ENCODE assay signal across 10 cellular contexts in the genomic region with DNA sequence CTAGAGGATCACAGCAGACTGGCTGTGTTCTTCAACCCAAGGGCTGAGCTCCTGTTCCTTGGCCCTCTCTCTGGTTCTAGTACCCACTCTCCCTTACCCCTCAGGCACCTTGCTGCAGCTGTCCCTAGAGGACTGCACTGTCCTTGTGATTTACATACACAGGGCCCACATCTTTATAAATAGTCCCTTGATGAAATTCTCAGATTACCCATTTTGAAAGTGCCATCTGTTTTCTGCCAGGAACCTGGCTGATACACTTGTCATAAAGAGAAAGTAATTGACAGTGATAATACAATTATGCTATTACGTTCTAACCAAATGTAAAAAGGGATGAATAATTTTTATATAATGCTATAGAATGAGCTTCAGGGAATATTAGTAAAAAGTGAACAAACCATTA. TPM values are rescaled to one million over a fixed set of nuclear protein-coding genes. Genes with fewer than 3 reads are reported as not detected.
DNase-seq lines count a peak whose midpoint lies in the region; ATAC-seq and TF ChIP-seq lines count a peak whose summit lies in the region.
"Had no signal": no experiment of that assay in that cellular context is flagged by ENCODE, and none has a peak within 500 bp of the region (broad histone marks: within the 10 kb centered on the region; RNA-seq: fewer than 3 reads in every experiment).

No MANE protein-coding gene starts in this region.

- no peak overlapping the region for H3K27ac Mint-ChIP-seq in activated CD4-positive, alpha-beta memory T cell treated with anti-CD3 and anti-CD28 coated beads for 36 hours
- H3K27ac Mint-ChIP-seq: CD4-positive, CD25-positive, alpha-beta regulatory T cell had no signal

- no peak for TF ChIP-seq EP300 in transverse colon (IDR thresholded peaks at IDR 0.05; ENCODE audit: low read depth)

- DNase-seq in GM12865 (ENCODE audit: low read depth) (peak; percentile 87), SK-N-DZ (ENCODE audit: low spot score) (peak; percentile 92), prostate gland (ENCODE audit: low spot score) (no peak), transverse colon (no peak)
- no peak for DNase-seq in activated CD4-positive, alpha-beta T cell treated with anti-CD3 and anti-CD28 coated beads, Interleukin-2, amount 50 U/mL, for 48 hours
- no peak for DNase-seq in activated CD4-positive, alpha-beta memory T cell treated with anti-CD3 and anti-CD28 coated beads for 36 hours
- DNase-seq: CD4-positive, CD25-positive, alpha-beta regulatory T cell; stimulated activated CD4-positive, alpha-beta T cell treated with anti-CD3 and anti-CD28 coated beads, Interleukin-4, amount 100 ng/mL, for 24 hours had no signal

- intact Hi-C loops in prostate gland (cut with DNase I): no loop called here
- intact Hi-C loops in activated CD4-positive, alpha-beta memory T cell treated with anti-CD3 and anti-CD28 coated beads for 36 hours (cut with micrococcal nuclease): no loop called here
- intact Hi-C loops in transverse colon (cut with DNase I; ENCODE audit: low total_unique reads): loop anchor here (10.0 kb wide), 1 partner anchor 242 kb away; no protein-coding TSS in a partner anchor

- ATAC-seq in GM21367 (IDR thresholded peaks at IDR 0.05; ENCODE audit: unreplicated experiment) (peak; percentile 91), HG03159 (IDR thresholded peaks at IDR 0.05; ENCODE audit: unreplicated experiment) (peak; percentile 84)

- H3K4me1 ChIP-seq in prostate gland (replicated peaks) (no peaks in the 10 kb centered on the region), transverse colon (peaks cover 0 to 25% (median 7%) of the 10 kb centered on the region in 4 donors)

- POLR2A ChIA-PET in activated CD4-positive, alpha-beta memory T cell treated with anti-CD3 and anti-CD28 coated beads for 36 hours (lab: Charles Lee): interaction anchor here (1.2 to 1.3 kb wide), 2 partner anchors 15 to 17 kb away, joined by 3 to 4 read pairs; no protein-coding TSS in a partner anchor

- H3K36me3 Mint-ChIP-seq in activated CD4-positive, alpha-beta memory T cell treated with anti-CD3 and anti-CD28 coated beads for 36 hours: no peaks in the 10 kb centered on the region
- H3K36me3 Mint-ChIP-seq: CD4-positive, CD25-positive, alpha-beta regulatory T cell had no signal

- TF ChIP-seq POLR2A in prostate gland (IDR thresholded peaks at IDR 0.05) (no peak), transverse colon (IDR thresholded peaks at IDR 0.05) (no peak)

- TF ChIP-seq CTCF in GM12865 (IDR thresholded peaks at IDR 0.05; ENCODE audit: insufficient read depth, low read depth, low read length, missing control alignments): no peak
- no peak for TF ChIP-seq CTCF in prostate gland (IDR thresholded peaks at IDR 0.05)
- no peak for TF ChIP-seq CTCF in transverse colon (IDR thresholded peaks at IDR 0.05)

- no peaks in the 10 kb centered on the region for H3K36me3 ChIP-seq in prostate gland
- no peaks in the 10 kb centered on the region for H3K36me3 ChIP-seq in transverse colon

- H3K4me3 Mint-ChIP-seq in activated CD4-positive, alpha-beta memory T cell treated with anti-CD3 and anti-CD28 coated beads for 36 hours: no peak overlapping the region
- H3K4me3 Mint-ChIP-seq: CD4-positive, CD25-positive, alpha-beta regulatory T cell had no signal

- no peaks in the 10 kb centered on the region for H3K9me3 Mint-ChIP-seq in activated CD4-positive, alpha-beta memory T cell treated with anti-CD3 and anti-CD28 coated beads for 36 hours
- H3K9me3 Mint-ChIP-seq: CD4-positive, CD25-positive, alpha-beta regulatory T cell had no signal

- no peaks in the 10 kb centered on the region for H3K4me1 Mint-ChIP-seq in activated CD4-positive, alpha-beta memory T cell treated with anti-CD3 and anti-CD28 coated beads for 36 hours (ENCODE audit: low read depth)

- no peak overlapping the region for H3K4me3 ChIP-seq in GM12865 (ENCODE audit: low read depth, low read length)
- H3K4me3 ChIP-seq in prostate gland: no peak overlapping the region
- H3K4me3 ChIP-seq in transverse colon: no peak overlapping the region

- H3K27me3 ChIP-seq in prostate gland (replicated peaks; ENCODE audit: insufficient read depth) (peaks cover 2% of the 10 kb centered on the region), transverse colon (no peaks in the 10 kb centered on the region)

- no peak overlapping the region for H3K27ac ChIP-seq in prostate gland
- no peak overlapping the region for H3K27ac ChIP-seq in transverse colon

- 81% methylated on average over 1 of the region's 1 CpG for WGBS in prostate gland
- WGBS in transverse colon (ENCODE audit: low coverage in 1 of 2), 2 donors: 40 to 58% methylated on average over 1 of the region's 1 CpG

- no peaks in the 10 kb centered on the region for H3K9me3 ChIP-seq in prostate gland
- H3K9me3 ChIP-seq in transverse colon: no peaks in the 10 kb centered on the region

- CTCF ChIA-PET in activated CD4-positive, alpha-beta memory T cell treated with anti-CD3 and anti-CD28 coated beads for 36 hours (lab: Charles Lee): interaction anchor here (1.3 kb wide), 1 partner anchor 44 kb away, joined by 3 read pairs; no protein-coding TSS in a partner anchor

- H3K27me3 Mint-ChIP-seq in activated CD4-positive, alpha-beta memory T cell treated with anti-CD3 and anti-CD28 coated beads for 36 hours: no peaks in the 10 kb centered on the region

- in situ Hi-C loops in transverse colon (cut with MboI; ENCODE audit: low pct_ligation_motif_present in 1 of 4, low pct_unique_long_range_greater_than_20kb in 1 of 4, low sequenced_read_pairs in 3 of 4): no loop called here

RNA-seq across cellular contexts. Expression of gene SPARC, which starts 16.5 kb away (rescaled TPM):
- polyA plus RNA-seq in SK-N-DZ (2014; cell fraction: cytosol; rRNA removed): 75.7 and 82.2 TPM in 2 replicates
- 29.9 and 30.5 TPM in 2 replicates for polyA plus RNA-seq in SK-N-DZ (2014; cell fraction: nucleus; rRNA removed)
- total RNA-seq in prostate gland: 1,000 to 10,000 TPM in 1 of 2 donors, 100 to 1,000 TPM in 1; 101 to 2,249 TPM
- total RNA-seq in activated CD4-positive, alpha-beta memory T cell treated with anti-CD3 and anti-CD28 coated beads for 36 hours: not detected
- 100 to 1,000 TPM in 1 of 4 donors, 10 to 100 TPM in 3; 47.9 to 267 (median 85.1) TPM for total RNA-seq in transverse colon
- polyA plus RNA-seq: CD4-positive, CD25-positive, alpha-beta regulatory T cell had no signal

RNA-seq across cellular contexts. Expression of gene ATOX1, which starts 55.2 kb away (rescaled TPM):
- polyA plus RNA-seq in SK-N-DZ (2014; cell fraction: cytosol; rRNA removed): 85.3 and 102 TPM in 2 replicates
- 33.7 and 41.0 TPM in 2 replicates for polyA plus RNA-seq in SK-N-DZ (2014; cell fraction: nucleus; rRNA removed)
- total RNA-seq in prostate gland (100 to 1,000 TPM in 1 of 2 donors, 10 to 100 TPM in 1; 97.8 to 163 TPM), transverse colon (10 to 100 TPM in 2 of 4 donors, 1 to 10 TPM in 2; 5.0 to 81.1 (median 31.7) TPM)
- 10 to 100 TPM; 83.1 to 89.9 TPM for total RNA-seq in activated CD4-positive, alpha-beta memory T cell treated with anti-CD3 and anti-CD28 coated beads for 36 hours

Comparison
In these comparisons a context has a peak if more than half of its experiments do, and no peak if none do; other contexts are left out.
1. DNase-seq: peak in GM12865 (single experiment) and SK-N-DZ (single experiment); none in activated CD4-positive, alpha-beta T cell treated with anti-CD3 and anti-CD28 coated beads, Interleukin-2, amount 50 U/mL, for 48 hours (0 of 2), prostate gland (single experiment), activated CD4-positive, alpha-beta memory T cell treated with anti-CD3 and anti-CD28 coated beads for 36 hours (single experiment) and transverse colon (single experiment).
2. RNA of gene SPARC, which starts 16.5 kb away (total RNA-seq): 101 to 2,249 TPM in prostate gland and 47.9 to 267 TPM in transverse colon; not detected in activated CD4-positive, alpha-beta memory T cell treated with anti-CD3 and anti-CD28 coated beads for 36 hours; every median in the first group is over 10 times any median in the second.